ENCODE assay signal across 1 cellular context in genomic region chr15:88636039-88636438, GRCh38.
TF ChIP-seq lines count a peak whose summit lies in the region.

No MANE protein-coding gene starts in this region.

TF ChIP-seq in WTC11, 78 proteins besides CTCF, POLR2A, EP300 and RAD21 (continued from another document):
- TF ChIP-seq ZMAT4 (CRISPR knock-in tag; IDR thresholded peaks at IDR 0.05): no peak
- TF ChIP-seq CREB1 (CRISPR knock-in tag; IDR thresholded peaks at IDR 0.05): no peak
